Comparison of ENCODE assay signal across 24 cellular contexts in genomic region chr1:19892628-19893168, GRCh38. TPM values are rescaled to one million over a fixed set of nuclear protein-coding genes. Genes with fewer than 3 reads are reported as not detected.
A peak's percentile ranks its signal among the peaks of the same experiment; 100 is the strongest.
DNase-seq lines count a peak whose midpoint lies in the region; ATAC-seq and TF ChIP-seq lines count a peak whose summit lies in the region.
"Had no signal": no experiment of that assay in that cellular context is flagged by ENCODE, and none has a peak within 500 bp of the region (broad histone marks: within the 10 kb centered on the region; RNA-seq: fewer than 3 reads in every experiment).

No MANE protein-coding gene starts in this region.

- no peaks in the 10 kb centered on the region for H3K9me3 Mint-ChIP-seq in HFFc6
- H3K9me3 Mint-ChIP-seq in activated naive CD8-positive, alpha-beta T cell treated with anti-CD3 and anti-CD28 coated beads, Interleukin-2, amount 50 U/mL, for 24 hours = no peaks in the 10 kb centered on the region
- H3K9me3 Mint-ChIP-seq: brain; CD4-positive, alpha-beta T cell; stimulated activated naive CD8-positive, alpha-beta T cell treated with anti-CD3 and anti-CD28 coated beads, Interleukin-15, amount 100 ng/mL, for 72 hours had no signal

- TF ChIP-seq CTCF in AG04450 (IDR thresholded peaks at IDR 0.05; ENCODE audit: low read depth, low read length) (peak; percentile 15; the same call in 1 of the 2 replicates), HFFc6 (IDR thresholded peaks at IDR 0.05) (no peak), brain microvascular endothelial cell (IDR thresholded peaks at IDR 0.05; ENCODE audit: low read depth, low read length, missing control alignments) (no peak)

- POLR2A ChIA-PET in AG04450 (lab: Yijun Ruan, JAX) = interaction anchor here (1.0 kb wide), 1 partner anchor 11 kb away, joined by 3 read pairs; the partner anchor contains the start of gene OTUD3

- peak overlapping the region; percentile 8 for H3K27ac Mint-ChIP-seq in HFFc6
- H3K27ac Mint-ChIP-seq in activated naive CD8-positive, alpha-beta T cell treated with anti-CD3 and anti-CD28 coated beads, Interleukin-2, amount 50 U/mL, for 24 hours = peak overlapping the region; percentile 26
- H3K27ac Mint-ChIP-seq: brain; CD4-positive, alpha-beta T cell had no signal

- H3K27ac ChIP-seq in AG04450 (ENCODE audit: low read depth, low read length) (no peak overlapping the region), brain microvascular endothelial cell (no peak overlapping the region)
- H3K27ac ChIP-seq: esophagus muscularis mucosa, right atrium auricular region, SJSA1, upper lobe of right lung had no signal

- no peak for DNase-seq in AG04450 (ENCODE audit: low read depth, low spot score)
- no peak for DNase-seq in HFFc6
- no peak for DNase-seq in activated naive CD8-positive, alpha-beta T cell treated with anti-CD3 and anti-CD28 coated beads, Interleukin-2, amount 50 U/mL, for 24 hours
- peak; percentile 25 for DNase-seq in glomerular endothelial cell (ENCODE audit: extremely low read depth, low read depth, low spot score)
- DNase-seq in HT-29 (ENCODE audit: low spot score) = no peak
- no peak for DNase-seq in brain microvascular endothelial cell
- DNase-seq: ACHN; activated CD4-positive, alpha-beta T cell treated with anti-CD3 and anti-CD28 coated beads for 48 hours; activated CD8-positive, alpha-beta memory T cell treated with anti-CD3 and anti-CD28 coated beads, Interleukin-2, amount 50 U/mL, for 48 hours; activated naive CD4-positive, alpha-beta T cell treated with Interleukin-2 at 50 U/mL for 16 hours; CD4-positive, alpha-beta T cell; DMS79; hippocampal formation; NCI-H2081; NCI-H510A; stimulated activated naive CD8-positive, alpha-beta T cell treated with anti-CD3 and anti-CD28 coated beads, Interleukin-15, amount 100 ng/mL, for 72 hours; upper lobe of right lung had no signal

- CTCF ChIA-PET in AG04450 (lab: Charles Lee) = interaction anchor here (3.4 kb wide), 1 partner anchor 10 kb away, joined by 15 read pairs; the partner anchor contains the start of gene OTUD3

- no peak overlapping the region for H3K4me3 ChIP-seq in AG04450 (ENCODE audit: low read depth, low read length)
- H3K4me3 ChIP-seq in brain microvascular endothelial cell (ENCODE audit: low read depth, low read length) = no peak overlapping the region
- H3K4me3 ChIP-seq: esophagus muscularis mucosa, right atrium auricular region, SJSA1, upper lobe of right lung had no signal

- H3K27me3 Mint-ChIP-seq in HFFc6 (ENCODE audit: insufficient read depth) = 0 out of 2 replicates have a peak, but pooled peaks cover 2% of the 10 kb centered on the region
- no peaks in the 10 kb centered on the region for H3K27me3 Mint-ChIP-seq in activated naive CD8-positive, alpha-beta T cell treated with anti-CD3 and anti-CD28 coated beads, Interleukin-2, amount 50 U/mL, for 24 hours
- H3K27me3 Mint-ChIP-seq: brain; CD4-positive, alpha-beta T cell; stimulated activated naive CD8-positive, alpha-beta T cell treated with anti-CD3 and anti-CD28 coated beads, Interleukin-15, amount 100 ng/mL, for 72 hours had no signal

- in situ Hi-C loops in brain microvascular endothelial cell (cut with HindIII; ENCODE audit: low pct_ligation_motif_present, low sequenced_read_pairs) = no loop called here

- H3K4me3 Mint-ChIP-seq in HFFc6 = no peak overlapping the region
- H3K4me3 Mint-ChIP-seq in activated naive CD8-positive, alpha-beta T cell treated with anti-CD3 and anti-CD28 coated beads, Interleukin-2, amount 50 U/mL, for 24 hours = no peak overlapping the region
- H3K4me3 Mint-ChIP-seq: brain; CD4-positive, alpha-beta T cell; stimulated activated naive CD8-positive, alpha-beta T cell treated with anti-CD3 and anti-CD28 coated beads, Interleukin-15, amount 100 ng/mL, for 72 hours had no signal

- H3K4me1 Mint-ChIP-seq in HFFc6 (ENCODE audit: low read depth) = peaks cover 63% of the 10 kb centered on the region
- H3K4me1 Mint-ChIP-seq in activated naive CD8-positive, alpha-beta T cell treated with anti-CD3 and anti-CD28 coated beads, Interleukin-2, amount 50 U/mL, for 24 hours = peaks cover 9% of the 10 kb centered on the region

- H3K9me3 ChIP-seq in AG04450 (ENCODE audit: control insufficient read depth, insufficient read depth, low read length) = no peaks in the 10 kb centered on the region
- H3K9me3 ChIP-seq: esophagus muscularis mucosa, right atrium auricular region, SJSA1, upper lobe of right lung had no signal

- H3K36me3 ChIP-seq in brain microvascular endothelial cell (replicated peaks) = peaks cover 14% of the 10 kb centered on the region

- peaks cover 33% of the 10 kb centered on the region for H3K36me3 Mint-ChIP-seq in HFFc6 (ENCODE audit: low read depth)
- H3K36me3 Mint-ChIP-seq in activated naive CD8-positive, alpha-beta T cell treated with anti-CD3 and anti-CD28 coated beads, Interleukin-2, amount 50 U/mL, for 24 hours (ENCODE audit: low read depth) = peaks cover 40% of the 10 kb centered on the region

- ATAC-seq in activated naive CD8-positive, alpha-beta T cell treated with anti-CD3 and anti-CD28 coated beads, Interleukin-2, amount 50 U/mL, for 24 hours = no peak
- no peak for ATAC-seq in GM19452 (IDR thresholded peaks at IDR 0.05; ENCODE audit: unreplicated experiment)
- no peak for ATAC-seq in HG02970 (IDR thresholded peaks at IDR 0.05; ENCODE audit: low FRiP score, unreplicated experiment)
- ATAC-seq: stimulated activated naive CD8-positive, alpha-beta T cell treated with anti-CD3 and anti-CD28 coated beads, Interleukin-15, amount 100 ng/mL, for 72 hours; upper lobe of right lung had no signal

- H3K27me3 ChIP-seq in AG04450 (ENCODE audit: control insufficient read depth, insufficient read depth, low read length) = no peaks in the 10 kb centered on the region
- H3K27me3 ChIP-seq in brain microvascular endothelial cell (replicated peaks) = no peaks in the 10 kb centered on the region
- H3K27me3 ChIP-seq: esophagus muscularis mucosa, right atrium auricular region, SJSA1, upper lobe of right lung had no signal

RNA-seq across cellular contexts. Expression of gene OTUD3, which starts 10.5 kb away (rescaled TPM):
- 3.9 and 4.8 TPM in 2 replicates for polyA plus RNA-seq in AG04450 (2011; rRNA removed)
- polyA minus RNA-seq in AG04450 (2011; rRNA and poly(A)+ RNA removed) = 2.9 and 5.9 TPM in 2 replicates
- total RNA-seq in HFFc6 (2021; fragmentation: NEBNext Ultra II Directional; extraction: Animal tissue kit (Norgen Biotek cat#: 25700)) = 1 to 10 TPM; 5.4 to 8.3 (median 7.5) TPM
- 2.3 and 3.9 TPM in 2 replicates for total RNA-seq in glomerular endothelial cell
- total RNA-seq in HT-29 (2014; rRNA removed; shearing (Covaris generic)) = 3.7 and 4.5 TPM in 2 replicates

RNA-seq across cellular contexts. Expression of gene PLA2G2E, which starts 30.7 kb away (rescaled TPM):
- not detected in 2 replicates for polyA plus RNA-seq in AG04450 (2011; rRNA removed)
- not detected in 2 replicates for polyA minus RNA-seq in AG04450 (2011; rRNA and poly(A)+ RNA removed)
- total RNA-seq in HFFc6 (2021; fragmentation: NEBNext Ultra II Directional; extraction: Animal tissue kit (Norgen Biotek cat#: 25700)) = not detected
- total RNA-seq in glomerular endothelial cell = not detected in 2 replicates
- 0.20 TPM in 1 of 2 replicates, not detected in the other for total RNA-seq in HT-29 (2014; rRNA removed; shearing (Covaris generic))
- total RNA-seq: CD4-positive, alpha-beta T cell; esophagus muscularis mucosa; kidney epithelial cell; right atrium auricular region; SJSA1; upper lobe of right lung had no signal
